In genomic region chr11:66491315-66491935, GRCh38 we compare ENCODE assay signal across 13 cellular contexts. TPM values are rescaled to one million over a fixed set of nuclear protein-coding genes. Genes with fewer than 3 reads are reported as not detected.
DNase-seq lines count a peak whose midpoint lies in the region; ATAC-seq, FAIRE-seq and TF ChIP-seq lines count a peak whose summit lies in the region.
"Had no signal": no experiment of that assay in that cellular context is flagged by ENCODE, and none has a peak within 500 bp of the region (broad histone marks: within the 10 kb centered on the region; RNA-seq: fewer than 3 reads in every experiment).

No MANE protein-coding gene starts in this region.

- H3K9me2 ChIP-seq in OCI-LY7 (ENCODE audit: insufficient read depth, low read length): no peaks in the 10 kb centered on the region

- no peaks in the 10 kb centered on the region for H3K4me1 Mint-ChIP-seq in activated CD8-positive, alpha-beta T cell treated with anti-CD3 and anti-CD28 coated beads for 36 hours (ENCODE audit: low read depth)
- H3K4me1 Mint-ChIP-seq in activated CD8-positive, alpha-beta T cell treated with anti-CD3 and anti-CD28 coated beads, Interleukin-2, amount 10 ng/mL, durations not matched to agents 7 days and 5 days (ENCODE audit: low read depth): no peaks in the 10 kb centered on the region
- H3K4me1 Mint-ChIP-seq: T-cell had no signal

- no peak overlapping the region for H3K4me2 ChIP-seq in OCI-LY7 (ENCODE audit: low read length)

- intact Hi-C loops in activated CD8-positive, alpha-beta T cell treated with anti-CD3 and anti-CD28 coated beads for 36 hours (cut with micrococcal nuclease): no loop called here
- intact Hi-C loops in OCI-LY7 (cut with micrococcal nuclease; ENCODE audit: unreplicated experiment): no loop called here

- H2AFZ ChIP-seq in OCI-LY7 (ENCODE audit: low read length): no peak overlapping the region

- no peak overlapping the region for H3K27ac ChIP-seq in OCI-LY7 (ENCODE audit: low read depth, low read length, poor library complexity, severe bottlenecking)
- no peak overlapping the region for H3K27ac ChIP-seq in thoracic aorta

- no TSS peak for BruUV-seq in OCI-LY7 (replicated peaks; lab: Mats Ljungman, UMichigan)

- H3K27me3 Mint-ChIP-seq in activated CD8-positive, alpha-beta T cell treated with anti-CD3 and anti-CD28 coated beads for 36 hours: no peaks in the 10 kb centered on the region
- H3K27me3 Mint-ChIP-seq in activated CD8-positive, alpha-beta T cell treated with anti-CD3 and anti-CD28 coated beads, Interleukin-2, amount 10 ng/mL, durations not matched to agents 7 days and 5 days (ENCODE audit: low read depth): no peaks in the 10 kb centered on the region
- H3K27me3 Mint-ChIP-seq: T-cell had no signal

- H4K20me1 ChIP-seq in OCI-LY7 (ENCODE audit: insufficient read depth, low read length): no peaks in the 10 kb centered on the region

- FAIRE-seq in frontal cortex (lab: Jason Lieb, UNC): no peak
- FAIRE-seq: A204.1, astrocyte had no signal

- peaks cover 23% of the 10 kb centered on the region for H3K36me3 Mint-ChIP-seq in activated CD8-positive, alpha-beta T cell treated with anti-CD3 and anti-CD28 coated beads for 36 hours (ENCODE audit: low read depth)
- H3K36me3 Mint-ChIP-seq in activated CD8-positive, alpha-beta T cell treated with anti-CD3 and anti-CD28 coated beads, Interleukin-2, amount 10 ng/mL, durations not matched to agents 7 days and 5 days (ENCODE audit: low read depth): peaks cover 18% of the 10 kb centered on the region

- H3K9me3 ChIP-seq in OCI-LY7 (ENCODE audit: low read length): no peaks in the 10 kb centered on the region
- no peaks in the 10 kb centered on the region for H3K9me3 ChIP-seq in thoracic aorta

- POLR2A ChIA-PET in activated CD8-positive, alpha-beta T cell treated with anti-CD3 and anti-CD28 coated beads for 36 hours (lab: Charles Lee): interaction anchor here (0.8 to 2.5 kb wide), 3 partner anchors 11 to 50 kb away, joined by 3 to 11 read pairs (median 3); partner anchors contain the start of gene DPP3
- POLR2A ChIA-PET in activated CD8-positive, alpha-beta T cell treated with anti-CD3 and anti-CD28 coated beads, Interleukin-2, amount 10 ng/mL, durations not matched to agents 7 days and 5 days (lab: Charles Lee): interaction anchor here (0.6 kb wide), 1 partner anchor 158 kb away, joined by 3 read pairs; no protein-coding TSS in a partner anchor
- POLR2A ChIA-PET in OCI-LY7 (lab: Charles Lee): no interaction called here

- H3K4me3 Mint-ChIP-seq in activated CD8-positive, alpha-beta T cell treated with anti-CD3 and anti-CD28 coated beads for 36 hours: no peak overlapping the region
- H3K4me3 Mint-ChIP-seq in activated CD8-positive, alpha-beta T cell treated with anti-CD3 and anti-CD28 coated beads, Interleukin-2, amount 10 ng/mL, durations not matched to agents 7 days and 5 days: no peak overlapping the region
- H3K4me3 Mint-ChIP-seq: T-cell had no signal

- H3K4me3 ChIP-seq in OCI-LY7 (ENCODE audit: low read depth, low read length, poor library complexity, severe bottlenecking) (no peak overlapping the region), fibroblast of pulmonary artery (replicated peaks; ENCODE audit: low read depth, low read length) (no peak overlapping the region), thoracic aorta (no peak overlapping the region)

- no peaks in the 10 kb centered on the region for H3K9me3 Mint-ChIP-seq in activated CD8-positive, alpha-beta T cell treated with anti-CD3 and anti-CD28 coated beads for 36 hours
- no peaks in the 10 kb centered on the region for H3K9me3 Mint-ChIP-seq in activated CD8-positive, alpha-beta T cell treated with anti-CD3 and anti-CD28 coated beads, Interleukin-2, amount 10 ng/mL, durations not matched to agents 7 days and 5 days (ENCODE audit: insufficient read depth)
- H3K9me3 Mint-ChIP-seq: T-cell had no signal

- no peak for DNase-seq in activated CD8-positive, alpha-beta T cell treated with anti-CD3 and anti-CD28 coated beads for 36 hours
- no peak for DNase-seq in activated CD8-positive, alpha-beta T cell treated with anti-CD3 and anti-CD28 coated beads, Interleukin-2, amount 10 ng/mL, durations not matched to agents 7 days and 5 days
- no peak for DNase-seq in OCI-LY7 (ENCODE audit: low spot score)
- no peak for DNase-seq in fibroblast of pulmonary artery (ENCODE audit: low read depth)
- DNase-seq in thoracic aorta (ENCODE audit: low spot score): no peak
- no peak for DNase-seq in midbrain (lab: John Stamatoyannopoulos, UW)
- no peak for DNase-seq in frontal cortex (ENCODE audit: low spot score in 2 of 2)
- DNase-seq: KBM-7, T-cell had no signal

- no peaks in the 10 kb centered on the region for H3K4me1 ChIP-seq in OCI-LY7 (ENCODE audit: insufficient read depth, low read length, poor library complexity, severe bottlenecking)
- H3K4me1 ChIP-seq in thoracic aorta (ENCODE audit: control insufficient read depth in 1 of 2, low read depth in 2 of 2): no peaks in the 10 kb centered on the region

- CTCF ChIA-PET in activated CD8-positive, alpha-beta T cell treated with anti-CD3 and anti-CD28 coated beads for 36 hours (lab: Charles Lee): interaction anchor here (0.6 to 1.8 kb wide), 5 partner anchors 12 to 401 kb away, joined by 3 to 5 read pairs (median 3); no protein-coding TSS in a partner anchor
- CTCF ChIA-PET in activated CD8-positive, alpha-beta T cell treated with anti-CD3 and anti-CD28 coated beads, Interleukin-2, amount 10 ng/mL, durations not matched to agents 7 days and 5 days (lab: Charles Lee): interaction anchor here (0.7 to 1.7 kb wide), 6 partner anchors 11 to 187 kb away, joined by 3 to 5 read pairs (median 4); partner anchors contain the start of gene DPP3
- CTCF ChIA-PET in OCI-LY7 (lab: Charles Lee; ENCODE audit: unreplicated experiment): interaction anchor here (0.5 kb wide), 1 partner anchor 794 kb away, joined by 3 read pairs; no protein-coding TSS in a partner anchor

- H3K79me2 ChIP-seq in OCI-LY7 (ENCODE audit: insufficient read depth, low read depth, low read length): no peaks in the 10 kb centered on the region

- H3K36me3 ChIP-seq in OCI-LY7 (ENCODE audit: insufficient read depth, low read length): peaks cover 33% of the 10 kb centered on the region; the same call in 1 of the 2 replicates
- peaks cover 14% of the 10 kb centered on the region for H3K36me3 ChIP-seq in thoracic aorta

- ATAC-seq in activated CD8-positive, alpha-beta T cell treated with anti-CD3 and anti-CD28 coated beads for 36 hours: peak; percentile 55
- ATAC-seq in activated CD8-positive, alpha-beta T cell treated with anti-CD3 and anti-CD28 coated beads, Interleukin-2, amount 10 ng/mL, durations not matched to agents 7 days and 5 days: no peak
- ATAC-seq in thoracic aorta (ENCODE audit: insufficient number of reproducible peaks, low FRiP score, low read depth) (no peak), GM18517 (IDR thresholded peaks at IDR 0.05; ENCODE audit: unreplicated experiment) (no peak)
- ATAC-seq: right cardiac atrium, T-cell had no signal

- H3K27ac Mint-ChIP-seq in activated CD8-positive, alpha-beta T cell treated with anti-CD3 and anti-CD28 coated beads for 36 hours: no peak overlapping the region
- no peak overlapping the region for H3K27ac Mint-ChIP-seq in activated CD8-positive, alpha-beta T cell treated with anti-CD3 and anti-CD28 coated beads, Interleukin-2, amount 10 ng/mL, durations not matched to agents 7 days and 5 days
- H3K27ac Mint-ChIP-seq: T-cell had no signal

- H3K27me3 ChIP-seq in thoracic aorta (replicated peaks; ENCODE audit: insufficient read depth): no peaks in the 10 kb centered on the region

- peak; percentile 32 for TF ChIP-seq CTCF in activated CD8-positive, alpha-beta T cell treated with anti-CD3 and anti-CD28 coated beads for 36 hours (IDR thresholded peaks at IDR 0.05)
- TF ChIP-seq CTCF in OCI-LY7 (conservative IDR thresholded peaks at IDR 0.05; ENCODE audit: low read length) (peak; percentile 64), fibroblast of pulmonary artery (IDR thresholded peaks at IDR 0.05; ENCODE audit: low read length, missing control alignments) (peak; percentile 48), thoracic aorta (IDR thresholded peaks at IDR 0.05) (peak; percentile 21)

RNA-seq across cellular contexts. Expression of gene DPP3, which starts 11.2 kb away (rescaled TPM):
- total RNA-seq in activated CD8-positive, alpha-beta T cell treated with anti-CD3 and anti-CD28 coated beads for 36 hours: 10 to 100 TPM; 72.4 to 75.8 TPM
- total RNA-seq in activated CD8-positive, alpha-beta T cell treated with anti-CD3 and anti-CD28 coated beads, Interleukin-2, amount 10 ng/mL, durations not matched to agents 7 days and 5 days: 10 to 100 TPM; 73.3 to 79.1 TPM
- total RNA-seq in OCI-LY7 (2014; rRNA removed; shearing (Covaris generic)): 40.0 and 47.2 TPM in 2 replicates
- total RNA-seq in OCI-LY7 (2022): 53.4 and 60.3 TPM in 2 replicates
- total RNA-seq in thoracic aorta: 10 to 100 TPM; 20.2 to 22.2 TPM
- 39.1 TPM for total RNA-seq in frontal cortex

RNA-seq across cellular contexts. Expression of gene BBS1, which starts 19.0 kb away (rescaled TPM):
- total RNA-seq in activated CD8-positive, alpha-beta T cell treated with anti-CD3 and anti-CD28 coated beads for 36 hours: 1 to 10 TPM; 7.7 to 7.9 TPM
- 10 to 100 TPM; 10.6 to 14.0 TPM for total RNA-seq in activated CD8-positive, alpha-beta T cell treated with anti-CD3 and anti-CD28 coated beads, Interleukin-2, amount 10 ng/mL, durations not matched to agents 7 days and 5 days
- total RNA-seq in OCI-LY7 (2014; rRNA removed; shearing (Covaris generic)): 8.7 and 14.7 TPM in 2 replicates
- total RNA-seq in OCI-LY7 (2022): 15.2 and 15.7 TPM in 2 replicates
- 100 to 1,000 TPM in 1 of 2 donors, 10 to 100 TPM in 1; 90.3 to 114 TPM for total RNA-seq in thoracic aorta
- 41.2 TPM for total RNA-seq in frontal cortex

RNA-seq across cellular contexts. Expression of gene PELI3, which starts 24.7 kb away (rescaled TPM):
- total RNA-seq in activated CD8-positive, alpha-beta T cell treated with anti-CD3 and anti-CD28 coated beads for 36 hours: 10 to 100 TPM in 1 of 2 experiments, 1 to 10 TPM in 1; 6.7 to 10.5 TPM
- 1 to 10 TPM; 5.1 to 5.8 TPM for total RNA-seq in activated CD8-positive, alpha-beta T cell treated with anti-CD3 and anti-CD28 coated beads, Interleukin-2, amount 10 ng/mL, durations not matched to agents 7 days and 5 days
- 7.7 and 8.1 TPM in 2 replicates for total RNA-seq in OCI-LY7 (2014; rRNA removed; shearing (Covaris generic))
- total RNA-seq in OCI-LY7 (2022) (4.3 and 4.5 TPM in 2 replicates), thoracic aorta (10 to 100 TPM; 29.1 to 47.1 TPM), frontal cortex (13.5 TPM)

RNA-seq across cellular contexts. Expression of gene MRPL11, which starts 52.8 kb away (rescaled TPM):
- 100 to 1,000 TPM; 135 to 142 TPM for total RNA-seq in activated CD8-positive, alpha-beta T cell treated with anti-CD3 and anti-CD28 coated beads for 36 hours
- total RNA-seq in activated CD8-positive, alpha-beta T cell treated with anti-CD3 and anti-CD28 coated beads, Interleukin-2, amount 10 ng/mL, durations not matched to agents 7 days and 5 days: 100 to 1,000 TPM in 1 of 2 experiments, 10 to 100 TPM in 1; 93.7 to 100 TPM
- 82.6 and 101 TPM in 2 replicates for total RNA-seq in OCI-LY7 (2014; rRNA removed; shearing (Covaris generic))
- total RNA-seq in OCI-LY7 (2022): 75.1 and 88.6 TPM in 2 replicates
- total RNA-seq in thoracic aorta: 10 to 100 TPM; 16.7 to 28.0 TPM
- total RNA-seq in frontal cortex: 17.1 TPM

RNA-seq across cellular contexts. Expression of gene ZDHHC24, which starts 54.4 kb away (rescaled TPM):
- 10 to 100 TPM; 13.2 to 14.0 TPM for total RNA-seq in activated CD8-positive, alpha-beta T cell treated with anti-CD3 and anti-CD28 coated beads for 36 hours
- 10 to 100 TPM; 15.5 to 15.9 TPM for total RNA-seq in activated CD8-positive, alpha-beta T cell treated with anti-CD3 and anti-CD28 coated beads, Interleukin-2, amount 10 ng/mL, durations not matched to agents 7 days and 5 days
- 11.3 and 11.9 TPM in 2 replicates for total RNA-seq in OCI-LY7 (2014; rRNA removed; shearing (Covaris generic))
- total RNA-seq in OCI-LY7 (2022) (33.3 and 35.1 TPM in 2 replicates), thoracic aorta (10 to 100 TPM; 10.2 to 15.7 TPM), frontal cortex (5.3 TPM)
